ENCODE assay signal across 17 cellular contexts in genomic region chr1:198906739-198907422, GRCh38.
DNase-seq lines count a peak whose midpoint lies in the region; ATAC-seq and TF ChIP-seq lines count a peak whose summit lies in the region.
"Had no signal": no experiment of that assay in that cellular context is flagged by ENCODE, and none has a peak within 500 bp of the region (broad histone marks: within the 10 kb centered on the region; RNA-seq: fewer than 3 reads in every experiment).

No MANE protein-coding gene starts in this region.

- H3K27ac ChIP-seq in breast epithelium (no peak overlapping the region), neural progenitor cell (no peak overlapping the region)
- H3K27ac ChIP-seq: foreskin keratinocyte, SJSA1 had no signal

- intact Hi-C loops in MCF 10A (cut with micrococcal nuclease) (no loop called here), breast epithelium (cut with DNase I; ENCODE audit: low total_unique reads) (no loop called here)

- ATAC-seq in HG02973 (IDR thresholded peaks at IDR 0.05; ENCODE audit: unreplicated experiment): peak; percentile 34
- ATAC-seq in activated naive CD8-positive, alpha-beta T cell treated with anti-CD3 and anti-CD28 coated beads, Interleukin-2, amount 10 ng/mL, durations not matched to agents 7 days and 5 days (ENCODE audit: low read depth): peak; percentile 67
- no peak for ATAC-seq in omental fat pad (ENCODE audit: low FRiP score)
- ATAC-seq: foreskin keratinocyte had no signal

- H3K9me3 ChIP-seq in breast epithelium (no peaks in the 10 kb centered on the region), neural progenitor cell (ENCODE audit: low read depth) (no peaks in the 10 kb centered on the region)
- H3K9me3 ChIP-seq: SJSA1 had no signal

- H3K9me3 Mint-ChIP-seq in MCF 10A (ENCODE audit: unreplicated experiment) (peaks cover 14% of the 10 kb centered on the region), neural progenitor cell (peaks cover 2% of the 10 kb centered on the region)
- peaks cover 1% of the 10 kb centered on the region for H3K9me3 Mint-ChIP-seq in activated naive CD8-positive, alpha-beta T cell treated with anti-CD3 and anti-CD28 coated beads, Interleukin-2, amount 10 ng/mL, durations not matched to agents 7 days and 5 days
- H3K9me3 Mint-ChIP-seq in stimulated activated naive CD8-positive, alpha-beta T cell treated with anti-CD3 and anti-CD28 coated beads, Interleukin-15, Interleukin-2, amounts not matched to agents 100 ng/mL and 50 ng/mL, for 24 hours: no peaks in the 10 kb centered on the region

- BruUV-seq in MCF 10A (replicated peaks; lab: Mats Ljungman, UMichigan): no TSS peak

- no peak for TF ChIP-seq CTCF in MCF 10A (IDR thresholded peaks at IDR 0.05; ENCODE audit: unreplicated experiment)
- TF ChIP-seq CTCF in breast epithelium (IDR thresholded peaks at IDR 0.05): no peak
- TF ChIP-seq CTCF in neural progenitor cell (IDR thresholded peaks at IDR 0.05): no peak
- TF ChIP-seq CTCF in omental fat pad (IDR thresholded peaks at IDR 0.05): no peak

- H3K27me3 ChIP-seq in breast epithelium (no peaks in the 10 kb centered on the region), neural progenitor cell (no peaks in the 10 kb centered on the region)
- H3K27me3 ChIP-seq: foreskin keratinocyte, SJSA1 had no signal

- H2AFZ ChIP-seq in neural progenitor cell (replicated peaks): no peak overlapping the region

- no peak overlapping the region for H3K4me2 ChIP-seq in neural progenitor cell

- H3K27ac Mint-ChIP-seq in MCF 10A (ENCODE audit: low read depth, unreplicated experiment) (peak overlapping the region; percentile 89), neural progenitor cell (no peak overlapping the region)
- peak overlapping the region; percentile 35 for H3K27ac Mint-ChIP-seq in activated naive CD8-positive, alpha-beta T cell treated with anti-CD3 and anti-CD28 coated beads, Interleukin-2, amount 10 ng/mL, durations not matched to agents 7 days and 5 days
- peak overlapping the region; percentile 69 for H3K27ac Mint-ChIP-seq in stimulated activated naive CD8-positive, alpha-beta T cell treated with anti-CD3 and anti-CD28 coated beads, Interleukin-15, Interleukin-2, amounts not matched to agents 100 ng/mL and 50 ng/mL, for 24 hours

- peak overlapping the region; percentile 2 for H3K4me3 Mint-ChIP-seq in MCF 10A (ENCODE audit: unreplicated experiment)
- H3K4me3 Mint-ChIP-seq in activated naive CD8-positive, alpha-beta T cell treated with anti-CD3 and anti-CD28 coated beads, Interleukin-2, amount 10 ng/mL, durations not matched to agents 7 days and 5 days: peak overlapping the region; percentile 34
- peak overlapping the region; percentile 64 for H3K4me3 Mint-ChIP-seq in stimulated activated naive CD8-positive, alpha-beta T cell treated with anti-CD3 and anti-CD28 coated beads, Interleukin-15, Interleukin-2, amounts not matched to agents 100 ng/mL and 50 ng/mL, for 24 hours
- no peak overlapping the region for H3K4me3 Mint-ChIP-seq in neural progenitor cell
- H3K4me3 Mint-ChIP-seq: neural crest cell had no signal

- no peaks in the 10 kb centered on the region for H3F3A ChIP-seq in neural progenitor cell (ENCODE audit: low read depth)

- no peaks in the 10 kb centered on the region for H3K36me3 ChIP-seq in breast epithelium
- no peaks in the 10 kb centered on the region for H3K36me3 ChIP-seq in neural progenitor cell

- CTCF ChIA-PET in MCF 10A (lab: Yijun Ruan, JAX): interaction anchor here (1.0 to 1.4 kb wide), 4 partner anchors 9 to 31 kb away, joined by 3 to 4 read pairs (median 3); no protein-coding TSS in a partner anchor

- H3K79me2 ChIP-seq in neural progenitor cell (ENCODE audit: low read depth): no peaks in the 10 kb centered on the region

- POLR2A ChIA-PET in MCF 10A (lab: Yijun Ruan, JAX): interaction anchor here (0.6 to 26.6 kb wide), 8 partner anchors 9 to 1252 kb away, joined by 3 to 502 read pairs (median 29); no protein-coding TSS in a partner anchor
- POLR2A ChIA-PET in activated naive CD8-positive, alpha-beta T cell treated with anti-CD3 and anti-CD28 coated beads, Interleukin-2, amount 10 ng/mL, durations not matched to agents 7 days and 5 days (lab: Charles Lee): interaction anchor here (1.1 kb wide), 1 partner anchor 29 kb away, joined by 4 read pairs; no protein-coding TSS in a partner anchor

- DNase-seq in MCF 10A (ENCODE audit: unreplicated experiment): no peak
- DNase-seq in breast epithelium (ENCODE audit: low spot score in 2 of 2): no peak
- no peak for DNase-seq in activated naive CD8-positive, alpha-beta T cell treated with anti-CD3 and anti-CD28 coated beads, Interleukin-2, amount 10 ng/mL, durations not matched to agents 7 days and 5 days
- DNase-seq in T-helper 9 cell: no peak
- no peak for DNase-seq in neural progenitor cell (ENCODE audit: low spot score)
- no peak for DNase-seq in omental fat pad (ENCODE audit: low spot score)
- DNase-seq: activated CD8-positive, alpha-beta memory T cell treated with anti-CD3 and anti-CD28 coated beads for 24 hours; central memory CD4-positive, alpha-beta T cell; DMS153; foreskin keratinocyte; NCI-H1436; NCI-H446; stimulated activated CD4-positive, alpha-beta T cell treated with anti-CD3 and anti-CD28 coated beads, Interleukin-4, amount 100 ng/mL, for 4 hours had no signal

- H4K20me1 ChIP-seq in neural progenitor cell (ENCODE audit: low read depth): no peaks in the 10 kb centered on the region

- peaks cover 80% of the 10 kb centered on the region for H3K4me1 Mint-ChIP-seq in MCF 10A (ENCODE audit: insufficient read depth, unreplicated experiment)
- peaks cover 35% of the 10 kb centered on the region for H3K4me1 Mint-ChIP-seq in activated naive CD8-positive, alpha-beta T cell treated with anti-CD3 and anti-CD28 coated beads, Interleukin-2, amount 10 ng/mL, durations not matched to agents 7 days and 5 days
- H3K4me1 Mint-ChIP-seq in stimulated activated naive CD8-positive, alpha-beta T cell treated with anti-CD3 and anti-CD28 coated beads, Interleukin-15, Interleukin-2, amounts not matched to agents 100 ng/mL and 50 ng/mL, for 24 hours (ENCODE audit: low read depth): peaks cover 51% of the 10 kb centered on the region
- peaks cover 34% of the 10 kb centered on the region for H3K4me1 Mint-ChIP-seq in neural progenitor cell

- H3K4me3 ChIP-seq in breast epithelium: no peak overlapping the region
- no peak overlapping the region for H3K4me3 ChIP-seq in neural progenitor cell
- H3K4me3 ChIP-seq: SJSA1 had no signal

- peaks cover 6% of the 10 kb centered on the region for H3K36me3 Mint-ChIP-seq in MCF 10A (ENCODE audit: insufficient read depth, unreplicated experiment)
- H3K36me3 Mint-ChIP-seq in activated naive CD8-positive, alpha-beta T cell treated with anti-CD3 and anti-CD28 coated beads, Interleukin-2, amount 10 ng/mL, durations not matched to agents 7 days and 5 days: peaks cover 40% of the 10 kb centered on the region
- H3K36me3 Mint-ChIP-seq in stimulated activated naive CD8-positive, alpha-beta T cell treated with anti-CD3 and anti-CD28 coated beads, Interleukin-15, Interleukin-2, amounts not matched to agents 100 ng/mL and 50 ng/mL, for 24 hours (ENCODE audit: low read depth): peaks cover 10% of the 10 kb centered on the region
- peaks cover 19% of the 10 kb centered on the region for H3K36me3 Mint-ChIP-seq in neural progenitor cell

- H3K27me3 Mint-ChIP-seq in MCF 10A (ENCODE audit: insufficient read depth, unreplicated experiment): no peaks in the 10 kb centered on the region
- H3K27me3 Mint-ChIP-seq in activated naive CD8-positive, alpha-beta T cell treated with anti-CD3 and anti-CD28 coated beads, Interleukin-2, amount 10 ng/mL, durations not matched to agents 7 days and 5 days: no peaks in the 10 kb centered on the region
- H3K27me3 Mint-ChIP-seq in stimulated activated naive CD8-positive, alpha-beta T cell treated with anti-CD3 and anti-CD28 coated beads, Interleukin-15, Interleukin-2, amounts not matched to agents 100 ng/mL and 50 ng/mL, for 24 hours: no peaks in the 10 kb centered on the region
- no peaks in the 10 kb centered on the region for H3K27me3 Mint-ChIP-seq in neural progenitor cell (ENCODE audit: insufficient read depth, low read depth)

- TF ChIP-seq POLR2A in breast epithelium (IDR thresholded peaks at IDR 0.05): no peak

- H3K4me1 ChIP-seq in breast epithelium (no peaks in the 10 kb centered on the region), neural progenitor cell (peaks cover 9% of the 10 kb centered on the region)

- no peak overlapping the region for H3K9ac ChIP-seq in neural progenitor cell
